In genomic region chr12:32755051-32755653, GRCh38 we compare ENCODE assay signal across 8 cellular contexts.
DNase-seq lines count a peak whose midpoint lies in the region; ATAC-seq, FAIRE-seq and TF ChIP-seq lines count a peak whose summit lies in the region.

No MANE protein-coding gene starts in this region.

- ATAC-seq in GM21529 (IDR thresholded peaks at IDR 0.05; ENCODE audit: unreplicated experiment): peak; percentile 70

- H3K4me3 ChIP-seq in foreskin fibroblast (ENCODE audit: low read depth in 1 of 2, low read length in 2 of 2) (peak overlapping the region; percentile 88 to 99), neuron (ENCODE audit: low read length) (peak overlapping the region; percentile 77)

- H2AFZ ChIP-seq in neuron (ENCODE audit: low read depth, low read length): peak overlapping the region; percentile 95

- peaks cover 3% of the 10 kb centered on the region for H3K27me3 ChIP-seq in neuron (ENCODE audit: insufficient read depth, low read length)

- H3K9me3 ChIP-seq in neuron (ENCODE audit: low read length): no peaks in the 10 kb centered on the region

- DNase-seq in DMS53 treated with DMSO at 0.1 percent for 48 hours (lab: John Stamatoyannopoulos, UW; ENCODE audit: unreplicated experiment) (peak; percentile 96), HuH-7.5 (ENCODE audit: low spot score) (peak; percentile 60), RCC 7860 (ENCODE audit: low spot score) (peak; percentile 70), foreskin fibroblast (peak; percentile 77 to 91), stromal cell of bone marrow (ENCODE audit: low read depth) (peak; percentile 53)
- peak; percentile 51 for DNase-seq in activated T-helper 9 cell treated with anti-CD3 and anti-CD28 coated beads, Interleukin-2, amount 50 U/mL, for 16 hours (ENCODE audit: low read depth)

- no peak for FAIRE-seq in RCC 7860 (lab: Jason Lieb, UNC)

- H3K4me1 ChIP-seq in neuron (ENCODE audit: insufficient read depth, low read length): peaks cover 26% of the 10 kb centered on the region

- TF ChIP-seq CTCF in foreskin fibroblast (IDR thresholded peaks at IDR 0.05; ENCODE audit: low read depth, low read length): peak; percentile 73

- peaks cover 20% of the 10 kb centered on the region for H3K36me3 ChIP-seq in neuron (ENCODE audit: insufficient read depth, low read length)

Comparison
In these comparisons a context has a peak if more than half of its experiments do, and no peak if none do; other contexts are left out.
1. Peak in every context shown above with its lines: DNase-seq, ATAC-seq and H3K4me3 ChIP-seq.